In genomic region chr9:106934831-106935230, GRCh38 we compare ENCODE assay signal across 1 cellular context.
TF ChIP-seq lines count a peak whose summit lies in the region.

No MANE protein-coding gene starts in this region.

TF ChIP-seq in H1, 55 proteins besides CTCF, POLR2A, EP300 and RAD21:
- TF ChIP-seq CBX8 (IDR thresholded peaks at IDR 0.05; ENCODE audit: borderline replicate concordance, low read depth, low read length) = no peak
- no peak for TF ChIP-seq SIX5 (IDR thresholded peaks at IDR 0.05; ENCODE audit: low read depth, low read length)
- no peak for TF ChIP-seq SP4 (IDR thresholded peaks at IDR 0.05; ENCODE audit: low read length)
- TF ChIP-seq CHD2 (IDR thresholded peaks at IDR 0.05; ENCODE audit: low read length) = no peak
- TF ChIP-seq RBBP5 (IDR thresholded peaks at IDR 0.05; ENCODE audit: borderline replicate concordance, low read depth, low read length) = no peak
- TF ChIP-seq KDM1A (IDR thresholded peaks at IDR 0.05; ENCODE audit: borderline replicate concordance, low read length) = no peak
- TF ChIP-seq ASH2L (IDR thresholded peaks at IDR 0.05; ENCODE audit: low read length) = no peak
- TF ChIP-seq MAX (IDR thresholded peaks at IDR 0.05) = no peak
- no peak for TF ChIP-seq TAF7 (optimal IDR thresholded peaks at IDR 0.05; ENCODE audit: borderline replicate concordance, low read depth, low read length)
- no peak for TF ChIP-seq SIN3A (conservative IDR thresholded peaks at IDR 0.05 in 1 of 2, IDR thresholded peaks at IDR 0.05 in 1 of 2; ENCODE audit: low read depth in 1 of 2, low read length in 2 of 2)
- no peak for TF ChIP-seq CHD1 (IDR thresholded peaks at IDR 0.05; ENCODE audit: low read depth, low read length)
- TF ChIP-seq EZH2 (IDR thresholded peaks at IDR 0.05; ENCODE audit: low read depth, low read length, severe bottlenecking) = no peak
- TF ChIP-seq TEAD4 (IDR thresholded peaks at IDR 0.05; ENCODE audit: low read depth, low read length) = no peak
- no peak for TF ChIP-seq PHF8 (conservative IDR thresholded peaks at IDR 0.05; ENCODE audit: low read depth, low read length)
- no peak for TF ChIP-seq USF2 (IDR thresholded peaks at IDR 0.05; ENCODE audit: low read length)
- TF ChIP-seq RFX5 (IDR thresholded peaks at IDR 0.05; ENCODE audit: borderline replicate concordance, low read depth, low read length) = no peak
- no peak for TF ChIP-seq SIRT6 (IDR thresholded peaks at IDR 0.05; ENCODE audit: low read length)
- no peak for TF ChIP-seq CHD7 (IDR thresholded peaks at IDR 0.05; ENCODE audit: insufficient replicate concordance, low read length)
- no peak for TF ChIP-seq CREB1 (IDR thresholded peaks at IDR 0.05)
- TF ChIP-seq KDM4A (IDR thresholded peaks at IDR 0.05; ENCODE audit: low read depth, low read length, severe bottlenecking) = no peak
